1 cellular context compared by ENCODE assay signal in genomic region chr5:149367249-149367971, GRCh38.
TF ChIP-seq lines count a peak whose summit lies in the region.

No MANE protein-coding gene starts in this region.

TF ChIP-seq in H1, 55 proteins besides CTCF, POLR2A, EP300 and RAD21:
- TF ChIP-seq ATF2 (IDR thresholded peaks at IDR 0.05; ENCODE audit: low read length) (peak; percentile 41; the same call in 1 of the 2 replicates), SUZ12 (IDR thresholded peaks at IDR 0.05; ENCODE audit: low read length) (no peak), CHD1 (IDR thresholded peaks at IDR 0.05; ENCODE audit: low read depth, low read length) (no peak), POU5F1 (IDR thresholded peaks at IDR 0.05; ENCODE audit: low read depth, low read length) (no peak), E2F6 (IDR thresholded peaks at IDR 0.05) (no peak), SRF (IDR thresholded peaks at IDR 0.05; ENCODE audit: low read depth, low read length) (no peak), HDAC6 (IDR thresholded peaks at IDR 0.05; ENCODE audit: low read depth, low read length) (no peak), SIX5 (IDR thresholded peaks at IDR 0.05; ENCODE audit: low read depth, low read length) (no peak), EGR1 (IDR thresholded peaks at IDR 0.05; ENCODE audit: borderline replicate concordance, low read depth, low read length) (no peak), TAF7 (optimal IDR thresholded peaks at IDR 0.05; ENCODE audit: borderline replicate concordance, low read depth, low read length) (no peak), CEBPB (IDR thresholded peaks at IDR 0.05; ENCODE audit: low read depth, low read length) (no peak), USF2 (IDR thresholded peaks at IDR 0.05; ENCODE audit: low read length) (no peak), CHD2 (IDR thresholded peaks at IDR 0.05; ENCODE audit: low read length) (0 out of 2 replicates have a peak, but pooled peaks have one; percentile 46), CBX5 (IDR thresholded peaks at IDR 0.05; ENCODE audit: low read depth, low read length) (no peak), ATF3 (IDR thresholded peaks at IDR 0.05; ENCODE audit: insufficient read depth, low read depth, low read length) (no peak), YY1 (IDR thresholded peaks at IDR 0.05; ENCODE audit: low read depth, low read length) (0 out of 2 replicates have a peak, but pooled peaks have one; percentile 26), NANOG (IDR thresholded peaks at IDR 0.05; ENCODE audit: insufficient read depth, low read depth, low read length, poor library complexity, severe bottlenecking) (no peak), HDAC2 (IDR thresholded peaks at IDR 0.05; ENCODE audit: borderline replicate concordance in 1 of 2, low read depth in 2 of 2, low read length in 2 of 2) (0 out of 4 replicates have a peak, but pooled peaks have one; percentile 38 to 57), SAP30 (IDR thresholded peaks at IDR 0.05; ENCODE audit: insufficient read depth, insufficient replicate concordance, low read length) (no peak), SIN3A (conservative IDR thresholded peaks at IDR 0.05 in 1 of 2, IDR thresholded peaks at IDR 0.05 in 1 of 2; ENCODE audit: low read depth in 1 of 2, low read length in 2 of 2) (peak in 1 of 2 experiments; percentile 57; a peak in 1 of 4 replicates), JUND (IDR thresholded peaks at IDR 0.05; ENCODE audit: low read length) (peak; percentile 40; the same call in 1 of the 2 replicates), PHF8 (conservative IDR thresholded peaks at IDR 0.05; ENCODE audit: low read depth, low read length) (no peak), GABPA (IDR thresholded peaks at IDR 0.05; ENCODE audit: borderline replicate concordance, insufficient read depth, low read length) (0 out of 2 replicates have a peak, but pooled peaks have one; percentile 31), TEAD4 (IDR thresholded peaks at IDR 0.05; ENCODE audit: low read depth, low read length) (no peak)
TF ChIP-seq in H1: peak in this region for 7.
